27 cellular contexts compared by ENCODE assay signal in the genomic region with DNA sequence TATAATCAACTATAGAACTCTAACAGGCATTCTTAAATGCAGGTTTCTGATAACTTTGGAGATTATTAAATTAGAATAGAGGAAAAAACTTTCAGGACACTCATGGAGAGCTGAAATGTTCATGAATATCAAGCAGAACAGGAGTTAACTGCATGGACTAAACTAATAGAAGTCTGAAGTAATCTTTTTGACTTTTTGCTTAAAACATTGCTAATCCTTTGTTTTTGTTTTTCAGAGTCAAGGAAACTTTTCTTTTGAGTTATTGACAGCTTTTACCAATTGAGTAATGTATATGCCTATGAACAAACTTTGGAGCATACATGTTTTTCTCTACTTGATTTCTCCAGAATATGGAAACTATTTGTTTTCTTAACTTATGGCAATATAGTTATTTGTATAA.
"Had no signal": no experiment of that assay in that cellular context is flagged by ENCODE, and none has a peak within 500 bp of the region (broad histone marks: within the 10 kb centered on the region; RNA-seq: fewer than 3 reads in every experiment).

No MANE protein-coding gene starts in this region.

- H3K4me1 ChIP-seq: stomach, testis, thyroid gland, tibial artery, transverse colon, upper lobe of left lung, upper lobe of right lung, uterus, vagina had no signal

- H3K27me3 ChIP-seq: stomach, suprapubic skin, testis, thyroid gland, tibial artery, tibial nerve, transverse colon, upper lobe of left lung, upper lobe of right lung, uterus, vagina had no signal

- H3K27ac Mint-ChIP-seq: stimulated activated effector memory CD8-positive, alpha-beta T cell treated with anti-CD3 and anti-CD28 coated beads, Interleukin-12 subunit alpha, Interleukin-12 subunit beta, amount 100 ng/mL, for 72 hours; stimulated activated memory B cell treated with anti-CD40 and anti-IgM and Interleukin-4, amounts not matched to agents 10 μg/mL and 1 μg/mL and 100 μg/mL, for 72 hours; stimulated activated naive B cell treated with anti-CD40 and anti-IgM and Interleukin-4, amounts not matched to agents 10 μg/mL and 1 μg/mL and 100 μg/mL, for 72 hours; stimulated activated naive CD8-positive, alpha-beta T cell treated with anti-CD3 and anti-CD28 coated beads, Interleukin-15, amount 100 ng/mL, for 72 hours; stimulated activated naive CD8-positive, alpha-beta T cell treated with anti-CD3 and anti-CD28 coated beads, Interleukin-15, Interleukin-2, amounts not matched to agents 100 ng/mL and 50 ng/mL, for 24 hours; type B pancreatic cell had no signal

- H3K4me3 Mint-ChIP-seq: stimulated activated effector memory CD8-positive, alpha-beta T cell treated with anti-CD3 and anti-CD28 coated beads, Interleukin-12 subunit alpha, Interleukin-12 subunit beta, amount 100 ng/mL, for 72 hours; stimulated activated memory B cell treated with anti-CD40 and anti-IgM and Interleukin-4, amounts not matched to agents 10 μg/mL and 1 μg/mL and 100 μg/mL, for 72 hours; stimulated activated naive B cell treated with anti-CD40 and anti-IgM and Interleukin-4, amounts not matched to agents 10 μg/mL and 1 μg/mL and 100 μg/mL, for 72 hours; stimulated activated naive CD8-positive, alpha-beta T cell treated with anti-CD3 and anti-CD28 coated beads, Interleukin-15, amount 100 ng/mL, for 72 hours; stimulated activated naive CD8-positive, alpha-beta T cell treated with anti-CD3 and anti-CD28 coated beads, Interleukin-15, Interleukin-2, amounts not matched to agents 100 ng/mL and 50 ng/mL, for 24 hours; type B pancreatic cell had no signal

- H3K9me3 Mint-ChIP-seq: stimulated activated effector memory CD8-positive, alpha-beta T cell treated with anti-CD3 and anti-CD28 coated beads, Interleukin-12 subunit alpha, Interleukin-12 subunit beta, amount 100 ng/mL, for 72 hours; stimulated activated memory B cell treated with anti-CD40 and anti-IgM and Interleukin-4, amounts not matched to agents 10 μg/mL and 1 μg/mL and 100 μg/mL, for 72 hours; type B pancreatic cell had no signal

- DNase-seq: stimulated activated CD4-positive, alpha-beta T cell treated with anti-CD3 and anti-CD28 coated beads, Interleukin-2, amount 100 ng/mL, for 48 hours; stimulated activated CD4-positive, alpha-beta T cell treated with anti-CD3 and anti-CD28 coated beads, Interleukin-4, amount 100 ng/mL, for 1 hour; stimulated activated CD4-positive, alpha-beta T cell treated with anti-CD3 and anti-CD28 coated beads, Interleukin-4, amount 100 ng/mL, for 24 hours; stimulated activated CD4-positive, alpha-beta T cell treated with anti-CD3 and anti-CD28 coated beads, Interleukin-4, amount 100 ng/mL, for 4 hours; stimulated activated CD8-positive, alpha-beta memory T cell treated with anti-CD3 and anti-CD28 coated beads, Interleukin-4, amount 100 ng/mL, for 48 hours; stimulated activated naive B cell treated with anti-CD40 and anti-IgM and Interleukin-4, amounts not matched to agents 10 μg/mL and 1 μg/mL and 100 μg/mL, for 72 hours; stimulated activated naive CD4-positive, alpha-beta T cell; stimulated activated naive CD4-positive, alpha-beta T cell treated with Interleukin-2 at 50 U/mL for 16 hours; stimulated activated naive CD8-positive, alpha-beta T cell treated with anti-CD3 and anti-CD28 coated beads, Interleukin-15, amount 100 ng/mL, for 72 hours; stimulated activated naive CD8-positive, alpha-beta T cell treated with anti-CD3 and anti-CD28 coated beads, Interleukin-15, Interleukin-2, amounts not matched to agents 100 U/mL and 50 U/mL, for 24 hours; stomach; substantia nigra; testis; thyroid gland; tibial artery; transverse colon; upper lobe of left lung; upper lobe of right lung; uterus had no signal

- H3K36me3 Mint-ChIP-seq: stimulated activated effector memory CD8-positive, alpha-beta T cell treated with anti-CD3 and anti-CD28 coated beads, Interleukin-12 subunit alpha, Interleukin-12 subunit beta, amount 100 ng/mL, for 72 hours; stimulated activated memory B cell treated with anti-CD40 and anti-IgM and Interleukin-4, amounts not matched to agents 10 μg/mL and 1 μg/mL and 100 μg/mL, for 72 hours; stimulated activated naive B cell treated with anti-CD40 and anti-IgM and Interleukin-4, amounts not matched to agents 10 μg/mL and 1 μg/mL and 100 μg/mL, for 72 hours; type B pancreatic cell had no signal

- H3K4me3 ChIP-seq: stomach, suprapubic skin, testis, thoracic aorta, thyroid gland, tibial artery, tibial nerve, transverse colon, upper lobe of left lung, upper lobe of right lung, uterus, vagina had no signal

- H3K4me1 Mint-ChIP-seq: stimulated activated effector memory CD8-positive, alpha-beta T cell treated with anti-CD3 and anti-CD28 coated beads, Interleukin-12 subunit alpha, Interleukin-12 subunit beta, amount 100 ng/mL, for 72 hours; stimulated activated memory B cell treated with anti-CD40 and anti-IgM and Interleukin-4, amounts not matched to agents 10 μg/mL and 1 μg/mL and 100 μg/mL, for 72 hours; stimulated activated naive B cell treated with anti-CD40 and anti-IgM and Interleukin-4, amounts not matched to agents 10 μg/mL and 1 μg/mL and 100 μg/mL, for 72 hours; stimulated activated naive CD8-positive, alpha-beta T cell treated with anti-CD3 and anti-CD28 coated beads, Interleukin-15, amount 100 ng/mL, for 72 hours had no signal

- H3K27ac ChIP-seq: stomach, suprapubic skin, testis, thoracic aorta, thyroid gland, tibial artery, tibial nerve, transverse colon, upper lobe of left lung, upper lobe of right lung, uterus, vagina had no signal

- H3K36me3 ChIP-seq: stomach, suprapubic skin, thoracic aorta, thyroid gland, tibial artery, tibial nerve, transverse colon, upper lobe of left lung, upper lobe of right lung, uterus, vagina had no signal

- H3K9me3 ChIP-seq: suprapubic skin, testis, thoracic aorta, thyroid gland, tibial artery, tibial nerve, transverse colon, upper lobe of left lung, upper lobe of right lung, uterus, vagina had no signal

- H3K27me3 Mint-ChIP-seq: stimulated activated naive CD8-positive, alpha-beta T cell treated with anti-CD3 and anti-CD28 coated beads, Interleukin-15, amount 100 ng/mL, for 72 hours had no signal

- ATAC-seq: stimulated activated effector memory CD8-positive, alpha-beta T cell treated with anti-CD3 and anti-CD28 coated beads, Interleukin-12 subunit alpha, Interleukin-12 subunit beta, amount 100 ng/mL, for 72 hours; stimulated activated memory B cell treated with anti-CD40 and anti-IgM and Interleukin-4, amounts not matched to agents 10 μg/mL and 1 μg/mL and 100 μg/mL, for 72 hours; stimulated activated naive B cell treated with anti-CD40 and anti-IgM and Interleukin-4, amounts not matched to agents 10 μg/mL and 1 μg/mL and 100 μg/mL, for 72 hours; stimulated activated naive CD8-positive, alpha-beta T cell treated with anti-CD3 and anti-CD28 coated beads, Interleukin-15, amount 100 ng/mL, for 72 hours; stimulated activated naive CD8-positive, alpha-beta T cell treated with anti-CD3 and anti-CD28 coated beads, Interleukin-15, Interleukin-2, amounts not matched to agents 100 U/mL and 50 U/mL, for 24 hours; upper lobe of right lung had no signal
